9 cellular contexts compared by ENCODE assay signal in the genomic region with DNA sequence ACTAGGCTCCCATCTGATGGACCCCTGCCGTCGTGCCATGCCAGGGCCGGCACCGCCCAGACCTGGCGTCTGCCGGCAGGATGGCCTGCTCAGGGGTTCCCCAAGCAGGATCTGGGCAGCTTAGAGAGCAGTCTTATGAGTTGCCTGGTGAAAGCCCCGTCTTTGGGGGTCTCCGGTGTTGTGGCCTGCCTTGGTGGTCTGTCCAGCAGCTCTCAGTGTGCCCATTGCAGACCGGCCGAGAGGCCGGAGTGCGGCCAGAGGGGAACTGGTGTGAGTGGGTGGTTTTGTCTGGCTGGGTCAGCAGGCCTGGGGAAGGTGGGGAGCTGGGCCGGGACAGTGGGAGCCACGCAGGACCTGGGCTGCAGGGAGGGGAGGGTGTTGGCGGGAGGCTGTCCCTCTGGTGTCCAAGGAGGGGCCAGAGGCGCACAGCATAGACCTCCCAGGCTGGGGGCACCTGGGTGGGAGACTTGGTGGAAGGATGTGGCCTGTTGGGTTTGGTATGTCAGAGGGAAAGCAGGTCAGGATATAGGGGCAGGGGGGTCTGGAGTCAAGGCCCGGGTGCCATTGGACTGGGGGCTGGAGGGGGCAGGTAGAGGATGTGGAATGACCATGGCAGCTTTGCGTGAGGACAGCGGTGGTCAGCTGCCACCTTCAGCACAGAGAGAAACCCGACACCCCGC. TPM values are rescaled to one million over a fixed set of nuclear protein-coding genes. Genes with fewer than 3 reads are reported as not detected.
A peak's percentile ranks its signal among the peaks of the same experiment; 100 is the strongest.
DNase-seq lines count a peak whose midpoint lies in the region; ATAC-seq and TF ChIP-seq lines count a peak whose summit lies in the region.
"Had no signal": no experiment of that assay in that cellular context is flagged by ENCODE, and none has a peak within 500 bp of the region (broad histone marks: within the 10 kb centered on the region; RNA-seq: fewer than 3 reads in every experiment).

No MANE protein-coding gene starts in this region.

- peaks cover 85% of the 10 kb centered on the region for H4K20me1 ChIP-seq in hepatocyte (ENCODE audit: insufficient read depth, poor library complexity, severe bottlenecking)

- 91% methylated on average over 13 of the region's 21 CpGs for WGBS in hepatocyte (ENCODE audit: low lambda C conversion rate, missing lambda C conversion rate)

- H3K27me3 Mint-ChIP-seq in activated naive CD8-positive, alpha-beta T cell treated with anti-CD3 and anti-CD28 coated beads, Interleukin-2, amount 50 U/mL, for 24 hours, result peaks cover 46% of the 10 kb centered on the region

- in situ Hi-C loops in gastrocnemius medialis (cut with MboI; ENCODE audit: low sequenced_read_pairs in 4 of 4), result no loop called here

- H3K4me1 Mint-ChIP-seq in activated naive CD8-positive, alpha-beta T cell treated with anti-CD3 and anti-CD28 coated beads, Interleukin-2, amount 50 U/mL, for 24 hours, result peaks cover 6% of the 10 kb centered on the region

- no peak overlapping the region for H2AFZ ChIP-seq in hepatocyte

- DNase-seq in activated naive CD8-positive, alpha-beta T cell treated with anti-CD3 and anti-CD28 coated beads, Interleukin-2, amount 50 U/mL, for 24 hours, result no peak
- DNase-seq in hepatocyte (ENCODE audit: low spot score) (no peak), gastrocnemius medialis (no peak), NCI-H2227 (lab: John Stamatoyannopoulos, UW; ENCODE audit: unreplicated experiment) (no peak)
- DNase-seq: effector CD4-positive, alpha-beta T cell had no signal

- H3K9ac ChIP-seq in ES-I3 (ENCODE audit: low read depth, low read length), result peak overlapping the region; percentile 41; the same call in 1 of the 2 replicates

- no peaks in the 10 kb centered on the region for H3K9me2 ChIP-seq in hepatocyte (replicated peaks; ENCODE audit: insufficient read depth)

- H3K36me3 Mint-ChIP-seq in activated naive CD8-positive, alpha-beta T cell treated with anti-CD3 and anti-CD28 coated beads, Interleukin-2, amount 50 U/mL, for 24 hours (ENCODE audit: low read depth), result no peaks in the 10 kb centered on the region

- no peak for TF ChIP-seq POLR2A in gastrocnemius medialis (IDR thresholded peaks at IDR 0.05)

- intact Hi-C loops in gastrocnemius medialis (cut with DNase I; ENCODE audit: low total_unique reads), result no loop called here

- H3K36me3 ChIP-seq in ES-I3 (ENCODE audit: insufficient read depth, low read length) (no peaks in the 10 kb centered on the region), hepatocyte (replicated peaks; ENCODE audit: insufficient read depth, low read depth) (no peaks in the 10 kb centered on the region), gastrocnemius medialis (no peaks in the 10 kb centered on the region)

- no peak overlapping the region for H3K27ac Mint-ChIP-seq in activated naive CD8-positive, alpha-beta T cell treated with anti-CD3 and anti-CD28 coated beads, Interleukin-2, amount 50 U/mL, for 24 hours

- H3K4me1 ChIP-seq in ES-I3 (ENCODE audit: insufficient read depth, low read length) (peaks cover 19% of the 10 kb centered on the region; the same call in 1 of the 2 replicates), hepatocyte (ENCODE audit: insufficient read depth) (peaks cover 30% of the 10 kb centered on the region), gastrocnemius medialis (peaks cover 44 to 46% of the 10 kb centered on the region in 2 donors)

- H3K27me3 ChIP-seq in hepatocyte (peaks cover 5% of the 10 kb centered on the region), gastrocnemius medialis (no peaks in the 10 kb centered on the region)

- no peaks in the 10 kb centered on the region for H3K9me3 Mint-ChIP-seq in activated naive CD8-positive, alpha-beta T cell treated with anti-CD3 and anti-CD28 coated beads, Interleukin-2, amount 50 U/mL, for 24 hours

- H3K4me3 Mint-ChIP-seq in activated naive CD8-positive, alpha-beta T cell treated with anti-CD3 and anti-CD28 coated beads, Interleukin-2, amount 50 U/mL, for 24 hours, result peak overlapping the region; percentile 29

- no peak overlapping the region for H3K4me3 ChIP-seq in hepatocyte
- H3K4me3 ChIP-seq in gastrocnemius medialis, result peak overlapping the region; percentile 47 to 67 (median 53)

- H3K79me2 ChIP-seq in hepatocyte, result peaks cover 29% of the 10 kb centered on the region

- no peak for ATAC-seq in activated naive CD8-positive, alpha-beta T cell treated with anti-CD3 and anti-CD28 coated beads, Interleukin-2, amount 50 U/mL, for 24 hours
- ATAC-seq in gastrocnemius medialis (peak; percentile 35 to 41), HG03280 (IDR thresholded peaks at IDR 0.05; ENCODE audit: unreplicated experiment) (no peak), GM18519 (IDR thresholded peaks at IDR 0.05; ENCODE audit: low FRiP score, unreplicated experiment) (no peak), GM21717 (IDR thresholded peaks at IDR 0.05; ENCODE audit: unreplicated experiment) (no peak)

- no peaks in the 10 kb centered on the region for H3K9me3 ChIP-seq in ES-I3 (ENCODE audit: control insufficient read depth, insufficient read depth, low read length)
- H3K9me3 ChIP-seq in hepatocyte (ENCODE audit: low read depth), result no peaks in the 10 kb centered on the region
- H3K9me3 ChIP-seq in gastrocnemius medialis, result no peaks in the 10 kb centered on the region

- peak overlapping the region; percentile 94 for H3K4me2 ChIP-seq in hepatocyte

- H3K27ac ChIP-seq in hepatocyte (no peak overlapping the region), gastrocnemius medialis (peak overlapping the region in 2 of 4 donors; percentile 11 to 31)

- TF ChIP-seq CTCF in hepatocyte (IDR thresholded peaks at IDR 0.05; ENCODE audit: poor library complexity), result no peak
- no peak for TF ChIP-seq CTCF in gastrocnemius medialis (IDR thresholded peaks at IDR 0.05 in 4 of 5, conservative IDR thresholded peaks at IDR 0.05 in 1 of 5)

RNA-seq across cellular contexts. Expression of gene GPC1, which starts 16.5 kb away (rescaled TPM):
- 57.8 and 71.4 TPM in 2 replicates for total RNA-seq in hepatocyte
- 141 and 142 TPM in 2 replicates for polyA plus RNA-seq in hepatocyte
- total RNA-seq in gastrocnemius medialis, result 100 to 1,000 TPM; 112 to 188 (median 180) TPM

Comparison
In these comparisons a context has a peak if more than half of its experiments do, and no peak if none do; other contexts are left out.
1. ATAC-seq: peak in gastrocnemius medialis (2 of 2); none in activated naive CD8-positive, alpha-beta T cell treated with anti-CD3 and anti-CD28 coated beads, Interleukin-2, amount 50 U/mL, for 24 hours (single experiment), HG03280 (single experiment), GM18519 (single experiment) and GM21717 (single experiment).